ENCODE assay signal across 26 cellular contexts in the genomic region with DNA sequence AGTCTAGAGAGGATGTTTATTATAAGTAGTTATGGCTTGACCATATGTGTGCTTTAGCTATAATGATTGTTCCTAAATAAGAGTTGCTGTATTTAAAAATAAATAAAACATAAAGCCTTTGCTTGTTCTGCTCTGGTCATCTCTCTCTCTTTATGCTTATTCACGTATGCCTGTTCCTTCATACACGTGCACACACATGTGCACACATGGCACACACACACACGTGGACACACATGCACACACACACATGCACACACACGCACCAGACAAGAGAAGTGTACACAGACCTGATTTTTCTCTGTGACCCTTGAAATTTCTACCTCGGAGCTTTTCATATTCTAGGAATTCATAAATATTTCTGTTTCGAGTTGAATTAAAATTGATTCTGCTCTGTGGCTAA.
"Had no signal": no experiment of that assay in that cellular context is flagged by ENCODE, and none has a peak within 500 bp of the region (broad histone marks: within the 10 kb centered on the region; RNA-seq: fewer than 3 reads in every experiment).

No MANE protein-coding gene starts in this region.

- H3K4me1 ChIP-seq: stomach, suprapubic skin, testis, thyroid gland, tibial artery, tibial nerve, transverse colon, upper lobe of left lung, upper lobe of right lung, uterus, vagina had no signal

- H3K27me3 ChIP-seq: stomach, testis, thyroid gland, tibial artery, tibial nerve, transverse colon, upper lobe of left lung, upper lobe of right lung, vagina had no signal

- H3K36me3 ChIP-seq: stomach, suprapubic skin, thoracic aorta, thyroid gland, tibial artery, tibial nerve, transverse colon, upper lobe of left lung, upper lobe of right lung, uterus, vagina had no signal

- ATAC-seq: stimulated activated effector memory CD8-positive, alpha-beta T cell treated with anti-CD3 and anti-CD28 coated beads, Interleukin-12 subunit alpha, Interleukin-12 subunit beta, amount 100 ng/mL, for 72 hours; stimulated activated memory B cell treated with anti-CD40 and anti-IgM and Interleukin-4, amounts not matched to agents 10 μg/mL and 1 μg/mL and 100 μg/mL, for 72 hours; stimulated activated naive B cell treated with anti-CD40 and anti-IgM and Interleukin-4, amounts not matched to agents 10 μg/mL and 1 μg/mL and 100 μg/mL, for 72 hours; stimulated activated naive CD8-positive, alpha-beta T cell treated with anti-CD3 and anti-CD28 coated beads, Interleukin-15, amount 100 ng/mL, for 72 hours; stimulated activated naive CD8-positive, alpha-beta T cell treated with anti-CD3 and anti-CD28 coated beads, Interleukin-15, Interleukin-2, amounts not matched to agents 100 U/mL and 50 U/mL, for 24 hours; upper lobe of right lung had no signal

- DNase-seq: stimulated activated CD4-positive, alpha-beta T cell treated with anti-CD3 and anti-CD28 coated beads, Interleukin-2, amount 100 ng/mL, for 48 hours; stimulated activated CD4-positive, alpha-beta T cell treated with anti-CD3 and anti-CD28 coated beads, Interleukin-4, amount 100 ng/mL, for 1 hour; stimulated activated CD4-positive, alpha-beta T cell treated with anti-CD3 and anti-CD28 coated beads, Interleukin-4, amount 100 ng/mL, for 24 hours; stimulated activated CD4-positive, alpha-beta T cell treated with anti-CD3 and anti-CD28 coated beads, Interleukin-4, amount 100 ng/mL, for 4 hours; stimulated activated CD8-positive, alpha-beta memory T cell treated with anti-CD3 and anti-CD28 coated beads, Interleukin-4, amount 100 ng/mL, for 48 hours; stimulated activated naive B cell treated with anti-CD40 and anti-IgM and Interleukin-4, amounts not matched to agents 10 μg/mL and 1 μg/mL and 100 μg/mL, for 72 hours; stimulated activated naive CD4-positive, alpha-beta T cell; stimulated activated naive CD4-positive, alpha-beta T cell treated with Interleukin-2 at 50 U/mL for 16 hours; stimulated activated naive CD8-positive, alpha-beta T cell treated with anti-CD3 and anti-CD28 coated beads, Interleukin-15, amount 100 ng/mL, for 72 hours; stimulated activated naive CD8-positive, alpha-beta T cell treated with anti-CD3 and anti-CD28 coated beads, Interleukin-15, Interleukin-2, amounts not matched to agents 100 U/mL and 50 U/mL, for 24 hours; stomach; substantia nigra; testis; thyroid gland; tibial artery; transverse colon; trophoblast cell; upper lobe of left lung; upper lobe of right lung; uterus had no signal

- H3K4me3 ChIP-seq: stomach, suprapubic skin, testis, thoracic aorta, thyroid gland, tibial artery, tibial nerve, transverse colon, upper lobe of left lung, upper lobe of right lung, uterus, vagina had no signal

- H3K27ac ChIP-seq: stomach, suprapubic skin, testis, thoracic aorta, thyroid gland, tibial artery, tibial nerve, transverse colon, upper lobe of left lung, upper lobe of right lung, uterus, vagina had no signal

- H3K9me3 ChIP-seq: stomach, suprapubic skin, testis, thoracic aorta, thyroid gland, tibial artery, tibial nerve, transverse colon, upper lobe of left lung, upper lobe of right lung, uterus, vagina had no signal
